Comparison of ENCODE assay signal across 1 cellular context in genomic region chr2:47057732-47058012, GRCh38.
TF ChIP-seq lines count a peak whose summit lies in the region.

No MANE protein-coding gene starts in this region.

TF ChIP-seq in SK-N-SH, 30 proteins besides CTCF, POLR2A, EP300 and RAD21 (continued from another document):
- TF ChIP-seq REST (IDR thresholded peaks at IDR 0.05; ENCODE audit: low read depth, low read length), result no peak
- TF ChIP-seq FOXM1 (IDR thresholded peaks at IDR 0.05; ENCODE audit: low read depth), result no peak
- TF ChIP-seq YY1 (IDR thresholded peaks at IDR 0.05; ENCODE audit: low read depth), result no peak
- TF ChIP-seq GABPA (IDR thresholded peaks at IDR 0.05; ENCODE audit: low read depth), result no peak
- TF ChIP-seq MAX (IDR thresholded peaks at IDR 0.05; ENCODE audit: low read depth), result no peak
- no peak for TF ChIP-seq SMC3 (IDR thresholded peaks at IDR 0.05; ENCODE audit: low read depth, low read length)
- no peak for TF ChIP-seq MEF2A (IDR thresholded peaks at IDR 0.05; ENCODE audit: borderline replicate concordance, low read depth)
- no peak for TF ChIP-seq TEAD4 (IDR thresholded peaks at IDR 0.05; ENCODE audit: borderline replicate concordance, insufficient read depth)
- no peak for TF ChIP-seq EZH2phosphoT487 (IDR thresholded peaks at IDR 0.05; ENCODE audit: borderline replicate concordance, low read depth)
- no peak for TF ChIP-seq USF1 (IDR thresholded peaks at IDR 0.05; ENCODE audit: borderline replicate concordance, low read depth)
- TF ChIP-seq FOSL2 (IDR thresholded peaks at IDR 0.05; ENCODE audit: borderline replicate concordance, low read depth), result no peak
- no peak for TF ChIP-seq TCF12 (IDR thresholded peaks at IDR 0.05)
- TF ChIP-seq NFIC (IDR thresholded peaks at IDR 0.05; ENCODE audit: borderline replicate concordance), result no peak
- no peak for TF ChIP-seq ELF1 (IDR thresholded peaks at IDR 0.05)
- no peak for TF ChIP-seq CHD2 (IDR thresholded peaks at IDR 0.05; ENCODE audit: low read length, partially characterized antibody)
